ENCODE assay signal across 8 cellular contexts in genomic region chr6:105137388-105137787, GRCh38. TPM values are rescaled to one million over a fixed set of nuclear protein-coding genes. Genes with fewer than 3 reads are reported as not detected.
A peak's percentile ranks its signal among the peaks of the same experiment; 100 is the strongest.
DNase-seq lines count a peak whose midpoint lies in the region; ATAC-seq and TF ChIP-seq lines count a peak whose summit lies in the region.

No MANE protein-coding gene starts in this region.

- H3K9me3 ChIP-seq in colonic mucosa (no peaks in the 10 kb centered on the region), vagina (no peaks in the 10 kb centered on the region), adrenal gland (replicated peaks in 1 of 3) (no peaks in the 10 kb centered on the region)

- intact Hi-C loops in colonic mucosa (cut with DNase I) (no loop called here), vagina (cut with DNase I) (no loop called here), adrenal gland (cut with DNase I) (no loop called here)

- no peak overlapping the region for H2BK120ac ChIP-seq in mesendoderm (ENCODE audit: low read depth, low read length)

- no peak overlapping the region for H2BK5ac ChIP-seq in mesendoderm (ENCODE audit: low read length)

- H3K4me1 ChIP-seq in colonic mucosa (peaks cover 4% of the 10 kb centered on the region), mesendoderm (ENCODE audit: control insufficient read depth, low read depth, low read length) (no peaks in the 10 kb centered on the region), vagina (peaks cover 20% of the 10 kb centered on the region), adrenal gland (replicated peaks in 1 of 2) (peaks cover 0 to 7% of the 10 kb centered on the region in 2 donors)

- no peak overlapping the region for H2AK5ac ChIP-seq in mesendoderm (ENCODE audit: low read length)

- H3K56ac ChIP-seq in mesendoderm (ENCODE audit: low read length) = peak overlapping the region; percentile 78

- H3K4me2 ChIP-seq in mesendoderm (ENCODE audit: low read length) = peak overlapping the region; percentile 27

- ATAC-seq in HG03097 (IDR thresholded peaks at IDR 0.05; ENCODE audit: low FRiP score, unreplicated experiment) = no peak

- DNase-seq in AG08395 (ENCODE audit: low spot score) (peak; percentile 12), HL-60 (ENCODE audit: low read depth in 1 of 2, low spot score in 1 of 2) (no peak), colonic mucosa (no peak), mesendoderm (no peak), vagina (ENCODE audit: extremely low spot score in 2 of 2) (no peak), adrenal gland (no peak), activated gamma-delta T cell (lab: John Stamatoyannopoulos, UW) (no peak)

- no peaks in the 10 kb centered on the region for H3K79me1 ChIP-seq in mesendoderm (ENCODE audit: low read length)

- H4K5ac ChIP-seq in mesendoderm (ENCODE audit: low read length) = no peak overlapping the region

- WGBS in mesendoderm (ENCODE audit: extremely low coverage, insufficient coverage, low lambda C conversion rate) = no CpG with 5 or more reads among the region's 32 CpGs
- 3 to 6% (median 5%) methylated on average over 15 to 32 of the region's 32 CpGs for WGBS in adrenal gland, 4 donors

- H3K23ac ChIP-seq in mesendoderm (ENCODE audit: low read length) = no peak overlapping the region

- TF ChIP-seq POLR2A in vagina (IDR thresholded peaks at IDR 0.05) (no peak), adrenal gland (IDR thresholded peaks at IDR 0.05) (no peak)

- TF ChIP-seq CTCF in HL-60 (IDR thresholded peaks at IDR 0.05; ENCODE audit: insufficient read depth, low read length) (no peak), colonic mucosa (IDR thresholded peaks at IDR 0.05) (no peak), vagina (IDR thresholded peaks at IDR 0.05) (no peak), adrenal gland (IDR thresholded peaks at IDR 0.05) (no peak)

- H3K27me3 ChIP-seq in HL-60 (ENCODE audit: insufficient read depth, poor library complexity, severe bottlenecking) (peaks cover 43% of the 10 kb centered on the region), colonic mucosa (peaks cover 20% of the 10 kb centered on the region), mesendoderm (ENCODE audit: insufficient read depth, low read length, poor library complexity) (peaks cover 5% of the 10 kb centered on the region), vagina (no peaks in the 10 kb centered on the region), adrenal gland (peaks cover 7% of the 10 kb centered on the region)

- H3K36me3 ChIP-seq in colonic mucosa (no peaks in the 10 kb centered on the region), mesendoderm (ENCODE audit: control insufficient read depth, insufficient read depth, low read length) (no peaks in the 10 kb centered on the region), vagina (no peaks in the 10 kb centered on the region), adrenal gland (replicated peaks in 1 of 2) (no peaks in the 10 kb centered on the region)

- H3K18ac ChIP-seq in mesendoderm (ENCODE audit: low read length) = peak overlapping the region; percentile 75

- H3K79me2 ChIP-seq in mesendoderm (ENCODE audit: control insufficient read depth, insufficient read depth, low read length) = no peaks in the 10 kb centered on the region

- no peak overlapping the region for H3K4ac ChIP-seq in mesendoderm (ENCODE audit: low read depth, low read length)

- H3K27ac ChIP-seq in HL-60 (replicated peaks) = no peak overlapping the region
- H3K27ac ChIP-seq in colonic mucosa = no peak overlapping the region
- no peak overlapping the region for H3K27ac ChIP-seq in mesendoderm (ENCODE audit: low read depth, low read length)
- peak overlapping the region; percentile 79 for H3K27ac ChIP-seq in vagina
- no peak overlapping the region for H3K27ac ChIP-seq in adrenal gland

- peak overlapping the region; percentile 45 for H3K4me3 ChIP-seq in HL-60 (replicated peaks; ENCODE audit: insufficient read depth, low read length)
- H3K4me3 ChIP-seq in colonic mucosa = peak overlapping the region; percentile 66
- H3K4me3 ChIP-seq in mesendoderm (ENCODE audit: low read length) = peak overlapping the region; percentile 47
- peak overlapping the region; percentile 69 to 89 for H3K4me3 ChIP-seq in vagina
- peak overlapping the region in 2 of 4 donors; percentile 71 to 81 for H3K4me3 ChIP-seq in adrenal gland

- H3K9ac ChIP-seq in colonic mucosa (ENCODE audit: low read depth in 2 of 2, low read length in 2 of 2) (no peak overlapping the region), mesendoderm (ENCODE audit: low read length) (peak overlapping the region; percentile 61)

- H4K8ac ChIP-seq in mesendoderm (ENCODE audit: low read depth, low read length) = no peak overlapping the region

- H2BK15ac ChIP-seq in mesendoderm (replicated peaks; ENCODE audit: low read depth) = no peak overlapping the region

RNA-seq across cellular contexts. Expression of gene POPDC3, which starts 42.4 kb away (rescaled TPM):
- total RNA-seq in colonic mucosa = under 1 TPM in 1 of 2 donors, not detected in 1; 0.24 TPM
- 3.3 TPM for polyA plus RNA-seq in mesendoderm (2013, experiment 1 of 2)
- polyA plus RNA-seq in mesendoderm (2013, experiment 2 of 2) = 3.7 TPM
- total RNA-seq in vagina = not detected
- under 1 TPM in 1 of 8 donors, not detected in 7; 0.46 TPM for total RNA-seq in adrenal gland
- under 1 TPM in 2 of 3 donors, not detected in 1; 0.32 to 0.37 TPM for polyA plus RNA-seq in adrenal gland
